19 cellular contexts compared by ENCODE assay signal in genomic region chr18:79869591-79870368, GRCh38.
"Had no signal": no experiment of that assay in that cellular context is flagged by ENCODE, and none has a peak within 500 bp of the region (broad histone marks: within the 10 kb centered on the region; RNA-seq: fewer than 3 reads in every experiment).

No MANE protein-coding gene starts in this region.

- H3K27ac ChIP-seq: gastroesophageal sphincter, heart left ventricle, skin epidermis, thyroid gland had no signal

- H3K36me3 ChIP-seq: gastroesophageal sphincter, heart left ventricle, thyroid gland had no signal

- H3K27me3 ChIP-seq: thyroid gland had no signal

- H3K9me3 ChIP-seq: gastroesophageal sphincter, heart left ventricle, SK-N-SH, thyroid gland had no signal

- H3K9me3 Mint-ChIP-seq: activated B cell treated with CpG ODN at 0.5 μM for 24 hours; activated naive CD4-positive, alpha-beta T cell treated with anti-CD3 and anti-CD28 coated beads for 36 hours; central memory CD8-positive, alpha-beta T cell; mesothelial cell of epicardium; natural killer cell treated with Interleukin-12 subunit alpha and Interleukin-12 subunit beta and Interleukin-15 and Interleukin-18, amount 100 ng/mL, for 72 hours; stimulated activated memory B cell treated with anti-CD40 and anti-IgM and Interleukin-4, amounts not matched to agents 10 μg/mL and 1 μg/mL and 100 μg/mL, for 72 hours; T-helper 2 cell treated with Interferon-gamma antibody and Interleukin-4, amounts not matched to agents 5 μg/mL and 100 μg/mL, for 36 hours had no signal

- H3K27ac Mint-ChIP-seq: activated B cell treated with CpG ODN at 0.5 μM for 24 hours; activated CD8-positive, alpha-beta T cell treated with anti-CD3 and anti-CD28 coated beads, Interleukin-2, amount 10 ng/mL, durations not matched to agents 7 days and 5 days; activated naive CD4-positive, alpha-beta T cell treated with anti-CD3 and anti-CD28 coated beads for 36 hours; mesothelial cell of epicardium; natural killer cell treated with Interleukin-12 subunit alpha and Interleukin-12 subunit beta and Interleukin-15 and Interleukin-18, amount 100 ng/mL, for 72 hours; stimulated activated memory B cell treated with anti-CD40 and anti-IgM and Interleukin-4, amounts not matched to agents 10 μg/mL and 1 μg/mL and 100 μg/mL, for 72 hours; T-helper 2 cell treated with Interferon-gamma antibody and Interleukin-4, amounts not matched to agents 5 μg/mL and 100 μg/mL, for 36 hours had no signal

- H3K4me1 ChIP-seq: gastroesophageal sphincter, heart left ventricle, thyroid gland had no signal

- H3K27me3 Mint-ChIP-seq: activated B cell treated with CpG ODN at 0.5 μM for 24 hours; brain; central memory CD8-positive, alpha-beta T cell; natural killer cell treated with Interleukin-12 subunit alpha and Interleukin-12 subunit beta and Interleukin-15 and Interleukin-18, amount 100 ng/mL, for 72 hours had no signal

- H3K4me3 Mint-ChIP-seq: activated B cell treated with CpG ODN at 0.5 μM for 24 hours; activated CD8-positive, alpha-beta T cell treated with anti-CD3 and anti-CD28 coated beads, Interleukin-2, amount 10 ng/mL, durations not matched to agents 7 days and 5 days; activated naive CD4-positive, alpha-beta T cell treated with anti-CD3 and anti-CD28 coated beads for 36 hours; brain; central memory CD8-positive, alpha-beta T cell; mesothelial cell of epicardium; natural killer cell treated with Interleukin-12 subunit alpha and Interleukin-12 subunit beta and Interleukin-15 and Interleukin-18, amount 100 ng/mL, for 72 hours; stimulated activated memory B cell treated with anti-CD40 and anti-IgM and Interleukin-4, amounts not matched to agents 10 μg/mL and 1 μg/mL and 100 μg/mL, for 72 hours; T-helper 2 cell treated with Interferon-gamma antibody and Interleukin-4, amounts not matched to agents 5 μg/mL and 100 μg/mL, for 36 hours had no signal

- DNase-seq: activated B cell treated with CpG ODN at 0.5 μM for 24 hours; activated CD4-positive, alpha-beta T cell treated with anti-CD3 and anti-CD28 coated beads for 48 hours; activated CD8-positive, alpha-beta T cell treated with anti-CD3 and anti-CD28 coated beads, Interleukin-2, amount 10 ng/mL, durations not matched to agents 7 days and 5 days; activated naive CD4-positive, alpha-beta T cell treated with anti-CD3 and anti-CD28 coated beads for 36 hours; cortex of kidney; effector CD4-positive, alpha-beta T cell; heart left ventricle; stimulated activated CD4-positive, alpha-beta T cell treated with anti-CD3 and anti-CD28 coated beads, Interleukin-4, amount 100 ng/mL, for 24 hours; thyroid gland had no signal

- H3K36me3 Mint-ChIP-seq: brain; mesothelial cell of epicardium; natural killer cell treated with Interleukin-12 subunit alpha and Interleukin-12 subunit beta and Interleukin-15 and Interleukin-18, amount 100 ng/mL, for 72 hours; stimulated activated memory B cell treated with anti-CD40 and anti-IgM and Interleukin-4, amounts not matched to agents 10 μg/mL and 1 μg/mL and 100 μg/mL, for 72 hours had no signal

- H3K4me3 ChIP-seq: gastroesophageal sphincter, heart left ventricle, lung, skin epidermis, thyroid gland had no signal

- H3K4me1 Mint-ChIP-seq: activated B cell treated with CpG ODN at 0.5 μM for 24 hours; central memory CD8-positive, alpha-beta T cell; stimulated activated memory B cell treated with anti-CD40 and anti-IgM and Interleukin-4, amounts not matched to agents 10 μg/mL and 1 μg/mL and 100 μg/mL, for 72 hours had no signal

- ATAC-seq: activated CD8-positive, alpha-beta T cell treated with anti-CD3 and anti-CD28 coated beads, Interleukin-2, amount 10 ng/mL, durations not matched to agents 7 days and 5 days; gastroesophageal sphincter; stimulated activated memory B cell treated with anti-CD40 and anti-IgM and Interleukin-4, amounts not matched to agents 10 μg/mL and 1 μg/mL and 100 μg/mL, for 72 hours had no signal
